Comparison of ENCODE assay signal across 9 cellular contexts in the genomic region with DNA sequence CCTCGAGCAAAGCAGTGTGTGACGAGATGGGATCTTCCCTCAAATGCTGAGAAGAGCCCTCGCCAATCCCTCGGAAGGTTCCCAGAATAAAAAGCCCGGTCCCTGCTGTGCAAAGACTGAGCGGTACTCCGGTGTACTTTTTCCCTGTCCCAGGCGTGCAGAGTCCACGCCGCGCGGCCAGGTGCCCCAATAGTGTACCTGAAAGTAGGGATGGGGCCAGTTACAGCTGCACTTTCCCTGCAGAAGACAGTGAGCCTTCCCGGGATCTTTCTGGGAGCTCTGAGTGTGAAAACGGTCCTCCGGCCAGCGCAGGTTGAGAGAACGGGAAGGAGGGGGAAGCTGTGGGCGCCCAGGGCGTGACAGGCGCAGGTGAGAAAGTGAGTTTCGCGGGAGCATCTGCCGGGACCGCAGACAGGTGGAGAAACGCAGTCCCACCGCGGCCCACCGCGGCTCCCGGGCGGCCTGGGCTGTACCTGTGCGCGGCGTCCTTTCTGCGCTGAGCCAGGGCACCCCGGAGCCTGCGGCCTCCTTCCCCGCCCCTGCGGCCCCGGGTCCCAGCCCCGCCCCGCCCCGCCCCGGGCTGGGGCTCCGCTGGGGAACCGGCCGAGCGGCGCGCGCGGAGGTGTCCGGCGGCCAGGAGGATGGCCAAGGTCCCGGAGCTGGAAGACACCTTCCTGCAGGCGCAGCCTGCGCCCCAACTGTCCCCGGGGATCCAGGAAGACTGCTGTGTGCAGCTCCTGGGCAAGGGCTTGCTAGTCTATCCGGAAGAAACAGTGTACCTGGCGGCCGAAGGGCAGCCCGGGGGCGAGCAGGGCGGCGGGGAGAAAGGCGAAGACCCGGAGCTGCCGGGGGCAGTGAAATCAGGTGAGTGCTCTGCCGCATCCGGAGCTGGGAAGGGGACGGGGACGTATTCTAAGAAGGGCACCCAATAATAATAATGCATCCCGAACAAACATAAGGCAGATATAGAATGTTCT. TPM values are rescaled to one million over a fixed set of nuclear protein-coding genes. Genes with fewer than 3 reads are reported as not detected.
A peak's percentile ranks its signal among the peaks of the same experiment; 100 is the strongest.
DNase-seq lines count a peak whose midpoint lies in the region; ATAC-seq and TF ChIP-seq lines count a peak whose summit lies in the region.
"Had no signal": no experiment of that assay in that cellular context is flagged by ENCODE, and none has a peak within 500 bp of the region (broad histone marks: within the 10 kb centered on the region; RNA-seq: fewer than 3 reads in every experiment).

Gene RFX6, plus strand, starts transcription at position 608 of the 977 bp plus-strand sequence. Its CDS starts 34 bp downstream, at position 642.

- H3K9ac ChIP-seq in NT2/D1 (ENCODE audit: insufficient read length, low read depth): peak within 1 kb of the TSS; percentile 64

- intact Hi-C loops in psoas muscle (cut with DNase I): no loop called here

- H3K27me3 ChIP-seq in NT2/D1 (ENCODE audit: insufficient read depth, insufficient read length): peaks cover 53% of the 10 kb centered on the region
- peaks cover 7 to 50% (median 17%) of the 10 kb centered on the region in 3 donors for H3K27me3 ChIP-seq in psoas muscle (ENCODE audit: insufficient read depth in 3 of 3, low read length in 2 of 3)
- H3K27me3 ChIP-seq in SJCRH30: 0 out of 2 replicates have a peak, but pooled peaks cover 4% of the 10 kb centered on the region

- H3K4me1 ChIP-seq in NT2/D1 (ENCODE audit: insufficient read depth, insufficient read length) (peaks cover 3% of the 10 kb centered on the region), psoas muscle (no peaks in the 10 kb centered on the region), SJCRH30 (no peaks in the 10 kb centered on the region)

- no peak within 1 kb of the TSS for H3K27ac Mint-ChIP-seq in glutamatergic neuron (ENCODE audit: unreplicated experiment)

- no peaks in the 10 kb centered on the region for H3K9me3 Mint-ChIP-seq in glutamatergic neuron (ENCODE audit: unreplicated experiment)

- TF ChIP-seq CTCF in glutamatergic neuron (IDR thresholded peaks at IDR 0.05; ENCODE audit: partially characterized antibody, unreplicated experiment) (no peak), psoas muscle (IDR thresholded peaks at IDR 0.05) (no peak)

- no peaks in the 10 kb centered on the region for H3K36me3 Mint-ChIP-seq in glutamatergic neuron (ENCODE audit: unreplicated experiment)

- no peak for DNase-seq in NT2/D1 (ENCODE audit: low read depth, low spot score)
- DNase-seq in glutamatergic neuron: peak; percentile 36
- DNase-seq in psoas muscle: no peak
- DNase-seq in SJCRH30: no peak
- DNase-seq in NOMO-1 treated with dmso at 0.1 percent for 144 hours (lab: John Stamatoyannopoulos, UW; ENCODE audit: unreplicated experiment): no peak
- DNase-seq in stimulated activated CD8-positive, alpha-beta memory T cell treated with anti-CD3 and anti-CD28 coated beads, Interleukin-4, amount 100 ng/mL, for 48 hours: no peak

- H3K9me3 ChIP-seq in NT2/D1 (ENCODE audit: insufficient read depth, low read length): no peaks in the 10 kb centered on the region
- H3K9me3 ChIP-seq in psoas muscle: no peaks in the 10 kb centered on the region
- H3K9me3 ChIP-seq in SJCRH30 (replicated peaks): no peaks in the 10 kb centered on the region

- peaks cover 17% of the 10 kb centered on the region for H3K27me3 Mint-ChIP-seq in glutamatergic neuron (ENCODE audit: unreplicated experiment)

- ATAC-seq in GM19452 (IDR thresholded peaks at IDR 0.05; ENCODE audit: unreplicated experiment): peak; percentile 39
- ATAC-seq in psoas muscle: no peak
- ATAC-seq in HG03520 (IDR thresholded peaks at IDR 0.05; ENCODE audit: unreplicated experiment): no peak

- peak within 1 kb of the TSS; percentile 92 for H3K4me3 Mint-ChIP-seq in glutamatergic neuron (ENCODE audit: unreplicated experiment)

- peak within 1 kb of the TSS; percentile 69 for H3K4me3 ChIP-seq in NT2/D1 (ENCODE audit: insufficient read length, low read depth)
- H3K4me3 ChIP-seq in psoas muscle: peak within 1 kb of the TSS; percentile 64
- no peak within 1 kb of the TSS for H3K4me3 ChIP-seq in SJCRH30

- WGBS in psoas muscle, 3 donors: 1 to 2% (median 1%) methylated on average over 45 to 73 of the region's 73 CpGs

- H3K36me3 ChIP-seq in NT2/D1 (ENCODE audit: insufficient read depth, insufficient read length, low read length) (no peaks in the 10 kb centered on the region), psoas muscle (ENCODE audit: insufficient read depth in 1 of 2, low read depth in 1 of 2) (no peaks in the 10 kb centered on the region), SJCRH30 (no peaks in the 10 kb centered on the region)

- peaks cover 6% of the 10 kb centered on the region for H3K4me1 Mint-ChIP-seq in glutamatergic neuron (ENCODE audit: low read depth, unreplicated experiment)

- no peak within 1 kb of the TSS for H3K27ac ChIP-seq in psoas muscle
- no peak within 1 kb of the TSS for H3K27ac ChIP-seq in SJCRH30

RNA-seq across cellular contexts. Expression of gene RFX6, which starts in this region (rescaled TPM):
- total RNA-seq in glutamatergic neuron (ENCODE audit: unreplicated experiment): not detected
- total RNA-seq in psoas muscle: not detected
- polyA plus RNA-seq in psoas muscle: not detected
- not detected in 2 replicates for total RNA-seq in SJCRH30 (2014; rRNA removed; shearing (Covaris generic))
- total RNA-seq: mononuclear cell had no signal

Comparison
In these comparisons a context has a peak if more than half of its experiments do, and no peak if none do; other contexts are left out.
1. Peak in DNase-seq in glutamatergic neuron; RNA of the gene not detected or under 1 TPM.